In genomic region chr15:29784413-29784812, GRCh38 we compare ENCODE assay signal across 29 cellular contexts. TPM values are rescaled to one million over a fixed set of nuclear protein-coding genes. Genes with fewer than 3 reads are reported as not detected.
A peak's percentile ranks its signal among the peaks of the same experiment; 100 is the strongest.
DNase-seq lines count a peak whose midpoint lies in the region; ATAC-seq, FAIRE-seq and TF ChIP-seq lines count a peak whose summit lies in the region.
"Had no signal": no experiment of that assay in that cellular context is flagged by ENCODE, and none has a peak within 500 bp of the region (broad histone marks: within the 10 kb centered on the region; RNA-seq: fewer than 3 reads in every experiment).

No MANE protein-coding gene starts in this region.

- no peaks in the 10 kb centered on the region for H3K9me1 ChIP-seq in endothelial cell of umbilical vein (replicated peaks; ENCODE audit: control insufficient read depth, extremely low read depth, insufficient read depth, low read length)

- H3K4me1 ChIP-seq in endothelial cell of umbilical vein (ENCODE audit: control insufficient read depth, extremely low read depth, insufficient read depth, low read length), result peaks cover 17% of the 10 kb centered on the region
- H3K4me1 ChIP-seq in transverse colon, result peaks cover 0 to 55% (median 2%) of the 10 kb centered on the region in 4 donors

- H3K4me3 ChIP-seq in endothelial cell of umbilical vein (replicated peaks in 1 of 3; ENCODE audit: insufficient read depth in 1 of 3, low read depth in 1 of 3, low read length in 3 of 3), result no peak overlapping the region
- no peak overlapping the region for H3K4me3 ChIP-seq in transverse colon
- H3K4me3 ChIP-seq: GM23248, heart right ventricle, tibial nerve had no signal

- no peak for TF ChIP-seq CTCF in RWPE1 (conservative IDR thresholded peaks at IDR 0.05; ENCODE audit: low read depth)
- no peak for TF ChIP-seq CTCF in endothelial cell of umbilical vein (IDR thresholded peaks at IDR 0.05; ENCODE audit: extremely low read depth in 1 of 2, insufficient read depth in 1 of 2, low read depth in 1 of 2, low read length in 2 of 2)
- no peak for TF ChIP-seq CTCF in transverse colon (IDR thresholded peaks at IDR 0.05)

- peak; percentile 44 for FAIRE-seq in endothelial cell of umbilical vein (lab: Jason Lieb, UNC)

- dilution Hi-C loops in endothelial cell of umbilical vein (cut with MboI; ENCODE audit: extremely low pct_ligation_motif_present, low sequenced_read_pairs), result no loop called here

- no peak overlapping the region for H3K27ac ChIP-seq in RWPE1
- H3K27ac ChIP-seq in endothelial cell of umbilical vein (ENCODE audit: insufficient read depth, low read depth, low read length), result peak overlapping the region; percentile 35
- H3K27ac ChIP-seq in transverse colon, result peak overlapping the region in 3 of 4 donors; percentile 1 to 41 (median 22)
- H3K27ac ChIP-seq: foreskin keratinocyte, GM23248, tibial nerve, VCaP had no signal

- CTCF ChIA-PET in RWPE1 (lab: Yijun Ruan, JAX) (no interaction called here), endothelial cell of umbilical vein (lab: Charles Lee) (no interaction called here)

- TF ChIP-seq EP300 in transverse colon (IDR thresholded peaks at IDR 0.05; ENCODE audit: low read depth), result no peak

- DNase-seq in HCEC 1CT (peak; percentile 58), RWPE1 (ENCODE audit: low spot score) (peak; percentile 9), endothelial cell of umbilical vein (ENCODE audit: low read depth, low spot score) (peak; percentile 56), transverse colon (no peak), ACHN (no peak), germinal center (ENCODE audit: low spot score) (no peak)
- DNase-seq: activated CD4-positive, alpha-beta T cell treated with anti-CD3 and anti-CD28 coated beads for 36 hours; activated CD8-positive, alpha-beta T cell treated with anti-CD3 and anti-CD28 coated beads for 36 hours; aorta; DMS79 treated with DMSO at 0.1 percent for 48 hours; foreskin keratinocyte; GM23248; heart right ventricle; HFFc6; KBM-7; NCI-H1417 treated with DMSO at 0.1 percent for 48 hours; NCI-H2081 treated with DMSO at 0.1 percent for 48 hours; NCI-H2227 treated with DMSO at 0.1 percent for 48 hours; NCI-H69; right cardiac atrium; SIG-M5; stimulated activated CD4-positive, alpha-beta T cell treated with anti-CD3 and anti-CD28 coated beads, Interleukin-12 subunit alpha, Interleukin-12 subunit beta, amount 100 ng/mL, for 4 hours; stimulated activated CD4-positive, alpha-beta T cell treated with anti-CD3 and anti-CD28 coated beads, Interleukin-4, amount 100 ng/mL, for 1 hour had no signal

- in situ Hi-C loops in transverse colon (cut with MboI; ENCODE audit: low pct_ligation_motif_present in 1 of 4, low pct_unique_long_range_greater_than_20kb in 1 of 4, low sequenced_read_pairs in 3 of 4), result no loop called here
- in situ Hi-C loops in ACHN (cut with HindIII; ENCODE audit: low pct_ligation_motif_present, low pct_unique_long_range_greater_than_20kb, low sequenced_read_pairs), result no loop called here

- H3K27me3 ChIP-seq in endothelial cell of umbilical vein (ENCODE audit: control insufficient read depth in 2 of 2, insufficient read depth in 2 of 2, low read length in 2 of 2) (no peaks in the 10 kb centered on the region), transverse colon (no peaks in the 10 kb centered on the region)
- H3K27me3 ChIP-seq: foreskin keratinocyte, heart right ventricle, tibial nerve had no signal

- no peak overlapping the region for H2AFZ ChIP-seq in endothelial cell of umbilical vein (ENCODE audit: low read depth, low read length)
- H2AFZ ChIP-seq: GM23248 had no signal

- no peak for ATAC-seq in GM19324 (IDR thresholded peaks at IDR 0.05; ENCODE audit: low FRiP score, unreplicated experiment)
- ATAC-seq: activated CD4-positive, alpha-beta T cell treated with anti-CD3 and anti-CD28 coated beads for 36 hours; activated CD8-positive, alpha-beta T cell treated with anti-CD3 and anti-CD28 coated beads for 36 hours; activated naive CD4-positive, alpha-beta T cell treated with anti-CD3 and anti-CD28 coated beads, Interleukin-2, amount 50 U/mL, for 72 hours; esophagus mucosa; foreskin keratinocyte; heart right ventricle; Panc1; right cardiac atrium had no signal

- H3K9me3 ChIP-seq in endothelial cell of umbilical vein (replicated peaks; ENCODE audit: control insufficient read depth, insufficient read depth, low read length) (no peaks in the 10 kb centered on the region), transverse colon (no peaks in the 10 kb centered on the region)

- H3K36me3 ChIP-seq in endothelial cell of umbilical vein (ENCODE audit: control insufficient read depth in 2 of 2, extremely low read depth in 1 of 2, insufficient read depth in 2 of 2, low read length in 2 of 2) (no peaks in the 10 kb centered on the region), transverse colon (no peaks in the 10 kb centered on the region)

- WGBS in transverse colon (ENCODE audit: low coverage in 1 of 2), 2 donors, result 64 to 80% methylated on average over 7 of the region's 7 CpGs

- peaks cover 61% of the 10 kb centered on the region for H3K79me2 ChIP-seq in endothelial cell of umbilical vein (ENCODE audit: control insufficient read depth, insufficient read depth, low read length)

- POLR2A ChIA-PET in RWPE1 (lab: Yijun Ruan, JAX; ENCODE audit: low non-redundant PET) (no interaction called here), endothelial cell of umbilical vein (lab: Charles Lee) (no interaction called here)

- intact Hi-C loops in endothelial cell of umbilical vein (cut with micrococcal nuclease) (loop anchor here (2.0 kb wide), 1 partner anchor 16 kb away; no protein-coding TSS in a partner anchor), transverse colon (cut with DNase I; ENCODE audit: low total_unique reads) (no loop called here)

- no peak overlapping the region for H3K9ac ChIP-seq in endothelial cell of umbilical vein (replicated peaks; ENCODE audit: extremely low read depth, insufficient read depth, low read length)
- H3K9ac ChIP-seq: GM23248 had no signal

- H3K4me2 ChIP-seq in endothelial cell of umbilical vein (ENCODE audit: insufficient read depth, low read length), result peak overlapping the region; percentile 44

- TF ChIP-seq POLR2A in endothelial cell of umbilical vein (IDR thresholded peaks at IDR 0.05; ENCODE audit: low read depth, low read length) (no peak), transverse colon (IDR thresholded peaks at IDR 0.05) (no peak)

- H4K20me1 ChIP-seq in endothelial cell of umbilical vein (replicated peaks; ENCODE audit: control insufficient read depth, extremely low read depth, insufficient read depth, low read length), result peaks cover 3% of the 10 kb centered on the region

- BruUV-seq in endothelial cell of umbilical vein (replicated peaks; lab: Mats Ljungman, UMichigan), result no TSS peak

TF ChIP-seq in endothelial cell of umbilical vein, 7 proteins besides CTCF, POLR2A, EP300 and RAD21:
- TF ChIP-seq FOS (IDR thresholded peaks at IDR 0.05; ENCODE audit: borderline replicate concordance, insufficient read depth, low read length), result peak; percentile 43
- no peak for TF ChIP-seq EZH2 (IDR thresholded peaks at IDR 0.05; ENCODE audit: borderline replicate concordance, low read depth, low read length, severe bottlenecking)
- TF ChIP-seq JUN (IDR thresholded peaks at IDR 0.05; ENCODE audit: borderline replicate concordance, insufficient read depth, insufficient read length, low read depth), result peak; percentile 52
- no peak for TF ChIP-seq POLR2AphosphoS5 (IDR thresholded peaks at IDR 0.05; ENCODE audit: insufficient read depth, low read depth, low read length)
- no peak for TF ChIP-seq MYC (IDR thresholded peaks at IDR 0.05; ENCODE audit: low read depth, low read length)
- no peak for TF ChIP-seq MAX (IDR thresholded peaks at IDR 0.05; ENCODE audit: insufficient read depth, insufficient read length)
- peak; percentile 44 for TF ChIP-seq GATA2 (IDR thresholded peaks at IDR 0.05; ENCODE audit: insufficient read depth, insufficient read length, low read depth, low read length)

RNA-seq across cellular contexts. Expression of gene TJP1, which starts 37.9 kb away (rescaled TPM):
- total RNA-seq in endothelial cell of umbilical vein, result 128 and 133 TPM in 2 replicates
- polyA plus RNA-seq in endothelial cell of umbilical vein, result 43.8 and 45.6 TPM in 2 replicates
- polyA plus RNA-seq in endothelial cell of umbilical vein (2011; cell fraction: cytosol; rRNA removed), result 46.5 and 50.7 TPM in 2 replicates
- polyA plus RNA-seq in endothelial cell of umbilical vein (2011; cell fraction: nucleus; rRNA removed), result 107 and 123 TPM in 2 replicates
- 47.6 and 61.8 TPM in 2 replicates for polyA plus RNA-seq in endothelial cell of umbilical vein (2012)
- 118 and 121 TPM in 2 replicates for polyA minus RNA-seq in endothelial cell of umbilical vein
- 22.8 TPM for polyA minus RNA-seq in endothelial cell of umbilical vein (2011; cell fraction: cytosol; rRNA and poly(A)+ RNA removed)
- polyA minus RNA-seq in endothelial cell of umbilical vein (2011; cell fraction: nucleus; rRNA and poly(A)+ RNA removed), result 164 and 213 TPM in 2 replicates
- 100 to 1,000 TPM in 1 of 4 donors, 10 to 100 TPM in 3; 69.9 to 119 (median 93.0) TPM for total RNA-seq in transverse colon
- total RNA-seq: activated CD8-positive, alpha-beta T cell treated with anti-CD3 and anti-CD28 coated beads for 36 hours had no signal

Comparison
In these comparisons a context has a peak if more than half of its experiments do, and no peak if none do; other contexts are left out.
1. DNase-seq: peak in HCEC 1CT (single experiment), RWPE1 (single experiment) and endothelial cell of umbilical vein (single experiment); none in transverse colon (single experiment), ACHN (single experiment) and germinal center (single experiment).